In the genomic region with DNA sequence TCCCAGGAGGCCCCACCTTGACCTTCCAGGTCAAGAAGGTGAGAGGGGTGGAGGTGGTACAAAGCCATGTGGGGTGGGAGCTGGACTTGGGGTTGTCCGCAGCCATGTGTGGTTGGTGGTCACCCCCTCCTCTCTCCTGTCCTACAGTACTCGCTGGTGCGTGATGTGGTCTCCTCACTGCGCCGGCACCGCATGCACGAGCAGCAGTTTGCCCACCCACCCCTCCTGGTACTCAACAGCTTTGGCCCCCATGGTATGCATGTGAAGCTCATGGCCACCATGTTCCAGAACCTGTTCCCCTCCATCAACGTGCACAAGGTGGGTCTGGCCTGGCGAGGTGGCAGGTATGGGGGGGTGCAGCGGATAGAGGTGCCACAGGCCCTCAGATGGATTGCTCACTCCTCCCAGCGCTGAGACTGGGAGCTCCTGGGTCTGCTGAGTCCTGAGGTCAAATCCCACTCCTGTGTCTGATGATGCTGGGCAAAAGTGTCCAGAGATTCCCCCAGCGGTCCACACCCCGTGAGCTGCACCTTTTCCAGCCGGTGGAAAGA, we compare ENCODE assay signal across 10 cellular contexts. TPM values are rescaled to one million over a fixed set of nuclear protein-coding genes. Genes with fewer than 3 reads are reported as not detected.
A peak's percentile ranks its signal among the peaks of the same experiment; 100 is the strongest.
DNase-seq lines count a peak whose midpoint lies in the region; ATAC-seq and TF ChIP-seq lines count a peak whose summit lies in the region.
"Had no signal": no experiment of that assay in that cellular context is flagged by ENCODE, and none has a peak within 500 bp of the region (broad histone marks: within the 10 kb centered on the region; RNA-seq: fewer than 3 reads in every experiment).

No MANE protein-coding gene starts in this region.

- H4K20me1 ChIP-seq in Loucy (ENCODE audit: insufficient read depth, low read length, poor library complexity, severe bottlenecking) = peaks cover 47% of the 10 kb centered on the region

- WGBS in upper lobe of left lung, 2 donors = 95 to 97% methylated on average over 9 to 11 of the region's 14 CpGs

- H3K27me3 Mint-ChIP-seq in Caco-2 (ENCODE audit: insufficient read depth, unreplicated experiment) = no peaks in the 10 kb centered on the region

- no peak overlapping the region for H3K27ac ChIP-seq in upper lobe of left lung
- H3K27ac ChIP-seq in right atrium auricular region = no peak overlapping the region

- peaks cover 20% of the 10 kb centered on the region for H3F3A ChIP-seq in Loucy (ENCODE audit: low read depth)

- peak overlapping the region; percentile 99 for H3K9ac ChIP-seq in Loucy (ENCODE audit: low read depth, low read length, poor library complexity, severe bottlenecking)

- H3K27ac Mint-ChIP-seq in Caco-2 (ENCODE audit: unreplicated experiment) = peak overlapping the region; percentile 85

- TF ChIP-seq POLR2A in upper lobe of left lung (IDR thresholded peaks at IDR 0.05) = no peak

- DNase-seq in Caco-2 (no peak), fibroblast of mammary gland (ENCODE audit: low read depth) (no peak), NCI-H128 (lab: John Stamatoyannopoulos, UW; ENCODE audit: unreplicated experiment) (no peak), upper lobe of left lung (no peak), right atrium auricular region (ENCODE audit: low spot score) (no peak)
- DNase-seq: activated effector memory CD4-positive, alpha-beta T cell treated with anti-CD3 and anti-CD28 coated beads, Interleukin-2, amount 50 U/mL, for 16 hours; NCI-H1436; SHP77 treated with DMSO at 0.1 percent for 48 hours had no signal

- no peaks in the 10 kb centered on the region for H3K9me3 ChIP-seq in Caco-2
- no peaks in the 10 kb centered on the region for H3K9me3 ChIP-seq in Loucy (ENCODE audit: insufficient read depth, low read depth, low read length)
- H3K9me3 ChIP-seq in upper lobe of left lung = no peaks in the 10 kb centered on the region
- H3K9me3 ChIP-seq in right atrium auricular region = no peaks in the 10 kb centered on the region

- H3K4me1 ChIP-seq in Caco-2 (no peaks in the 10 kb centered on the region; the same call in 1 of the 2 replicates), Loucy (ENCODE audit: insufficient read depth, low read length, poor library complexity, severe bottlenecking) (peaks cover 30% of the 10 kb centered on the region), upper lobe of left lung (peaks cover 18 to 43% (median 27%) of the 10 kb centered on the region in 4 donors), right atrium auricular region (peaks cover 0 to 26% of the 10 kb centered on the region in 2 donors)

- no peaks in the 10 kb centered on the region for H3K9me2 ChIP-seq in Loucy (replicated peaks; ENCODE audit: low read depth, low read length)

- no peaks in the 10 kb centered on the region for H3K27me3 ChIP-seq in Caco-2 (replicated peaks; ENCODE audit: control insufficient read depth, insufficient read depth, low read length)
- no peaks in the 10 kb centered on the region for H3K27me3 ChIP-seq in Loucy (ENCODE audit: insufficient read depth, low read length, poor library complexity, severe bottlenecking)
- no peaks in the 10 kb centered on the region for H3K27me3 ChIP-seq in upper lobe of left lung
- H3K27me3 ChIP-seq in right atrium auricular region = no peaks in the 10 kb centered on the region

- no TSS peak for BruUV-seq in Caco-2 (replicated peaks; lab: Mats Ljungman, UMichigan)

- H3K4me2 ChIP-seq in Loucy (ENCODE audit: low read depth, low read length, poor library complexity, severe bottlenecking) = peak overlapping the region; percentile 96

- peak overlapping the region; percentile 87 for H3K4me3 Mint-ChIP-seq in Caco-2 (ENCODE audit: unreplicated experiment)

- H3K36me3 ChIP-seq in Caco-2 (ENCODE audit: control insufficient read depth, insufficient read depth, low read length) = peaks cover 2% of the 10 kb centered on the region; the same call in 1 of the 2 replicates
- peaks cover 39% of the 10 kb centered on the region; the same call in 1 of the 2 replicates for H3K36me3 ChIP-seq in Loucy (ENCODE audit: insufficient read depth, low read length)
- H3K36me3 ChIP-seq in upper lobe of left lung = peaks cover 14 to 44% (median 42%) of the 10 kb centered on the region in 4 donors
- peaks cover 45% of the 10 kb centered on the region for H3K36me3 ChIP-seq in right atrium auricular region

- no peaks in the 10 kb centered on the region for H3K9me3 Mint-ChIP-seq in Caco-2 (ENCODE audit: unreplicated experiment)

- ATAC-seq in upper lobe of left lung (ENCODE audit: low FRiP score in 2 of 2) = no peak
- ATAC-seq: left lobe of liver had no signal

- H3K79me2 ChIP-seq in Loucy (ENCODE audit: insufficient read depth, low read length) = peaks cover 51% of the 10 kb centered on the region

- peaks cover 11% of the 10 kb centered on the region for H3K4me1 Mint-ChIP-seq in Caco-2 (ENCODE audit: low read depth, unreplicated experiment)

- H3K4me3 ChIP-seq in Caco-2 (ENCODE audit: low read depth, low read length) (no peak overlapping the region), Loucy (ENCODE audit: low read length, poor library complexity, severe bottlenecking) (peak overlapping the region; percentile 90), fibroblast of mammary gland (ENCODE audit: control insufficient read depth, low read depth, low read length) (peak overlapping the region; percentile 91), upper lobe of left lung (no peak overlapping the region), right atrium auricular region (no peak overlapping the region)

- H3K36me3 Mint-ChIP-seq in Caco-2 (ENCODE audit: insufficient read depth, unreplicated experiment) = peaks cover 71% of the 10 kb centered on the region

- CTCF ChIA-PET in Caco-2 (lab: Charles Lee) = interaction anchor here (0.6 kb wide), 1 partner anchor 151 kb away, joined by 3 read pairs; no protein-coding TSS in a partner anchor

- TF ChIP-seq CTCF in Caco-2 (IDR thresholded peaks at IDR 0.05; ENCODE audit: insufficient read depth in 1 of 2, low read depth in 1 of 2, low read length in 1 of 2, severe bottlenecking in 1 of 2, unreplicated experiment in 1 of 2) (no peak), Loucy (conservative IDR thresholded peaks at IDR 0.05; ENCODE audit: low read length) (no peak), fibroblast of mammary gland (conservative IDR thresholded peaks at IDR 0.05; ENCODE audit: control insufficient read depth, insufficient read depth, low read depth, low read length) (no peak), upper lobe of left lung (IDR thresholded peaks at IDR 0.05) (no peak), right atrium auricular region (IDR thresholded peaks at IDR 0.05) (no peak)

- intact Hi-C loops in Caco-2 (cut with micrococcal nuclease; ENCODE audit: unreplicated experiment) = no loop called here

- TF ChIP-seq EP300 in upper lobe of left lung (IDR thresholded peaks at IDR 0.05) = no peak

- POLR2A ChIA-PET in Caco-2 (lab: Charles Lee) = no interaction called here

- H2AFZ ChIP-seq in Loucy (ENCODE audit: low read length) = no peak overlapping the region

RNA-seq across cellular contexts. Expression of gene PPAN, which starts 1.7 kb away (rescaled TPM):
- total RNA-seq in Caco-2 (2022) (61.0 and 62.8 TPM in 2 replicates), upper lobe of left lung (10 to 100 TPM; 18.3 to 46.8 (median 37.8) TPM), right atrium auricular region (10 to 100 TPM; 12.7 to 23.2 TPM)

RNA-seq across cellular contexts. Expression of gene P2RY11, which starts 3.6 kb away (rescaled TPM):
- total RNA-seq in Caco-2 (2022) = 18.4 and 18.6 TPM in 2 replicates
- total RNA-seq in upper lobe of left lung = 10 to 100 TPM in 5 of 6 donors, 1 to 10 TPM in 1; 5.4 to 36.7 (median 15.3) TPM
- 1 to 10 TPM in 1 of 2 donors, under 1 TPM in 1; 0.30 to 3.9 TPM for total RNA-seq in right atrium auricular region

RNA-seq across cellular contexts. Expression of gene ANGPTL6, which starts 5.4 kb away (rescaled TPM):
- 0.23 and 0.49 TPM in 2 replicates for total RNA-seq in Caco-2 (2022)
- 1 to 10 TPM in 2 of 6 donors, under 1 TPM in 2, not detected in 2; 0.17 to 2.0 (median 1.4) TPM for total RNA-seq in upper lobe of left lung
- under 1 TPM in 1 of 2 donors, not detected in 1; 0.31 TPM for total RNA-seq in right atrium auricular region

RNA-seq across cellular contexts. Expression of gene EIF3G, which starts 11.8 kb away (rescaled TPM):
- total RNA-seq in Caco-2 (2022) (214 and 229 TPM in 2 replicates), upper lobe of left lung (100 to 1,000 TPM; 133 to 246 (median 213) TPM), right atrium auricular region (100 to 1,000 TPM; 163 to 240 TPM)

RNA-seq across cellular contexts. Expression of gene SHFL, which starts 21.8 kb away (rescaled TPM):
- total RNA-seq in Caco-2 (2022) = 3.6 and 6.2 TPM in 2 replicates
- total RNA-seq in upper lobe of left lung = 10 to 100 TPM; 28.9 to 95.3 (median 39.0) TPM
- total RNA-seq in right atrium auricular region = 10 to 100 TPM; 11.6 to 16.8 TPM

Comparison
In these comparisons a context has a peak if more than half of its experiments do, and no peak if none do; other contexts are left out.
1. H3K4me3 ChIP-seq: peak in Loucy (single experiment) and fibroblast of mammary gland (single experiment); none in Caco-2 (single experiment), upper lobe of left lung (0 of 4) and right atrium auricular region (0 of 2).